Comparison of ENCODE assay signal across 2 cellular contexts in genomic region chr11:15199693-15200092, GRCh38.
TF ChIP-seq lines count a peak whose summit lies in the region.

No MANE protein-coding gene starts in this region.

TF ChIP-seq in liver, 16 proteins besides CTCF, POLR2A, EP300 and RAD21 (continued from another document):
- TF ChIP-seq RXRA (IDR thresholded peaks at IDR 0.05) (peak; percentile 90), HNF4G (IDR thresholded peaks at IDR 0.05) (peak; percentile 16), SP1 (IDR thresholded peaks at IDR 0.05) (peak; percentile 63), GABPA (IDR thresholded peaks at IDR 0.05 in 1 of 2, conservative IDR thresholded peaks at IDR 0.05 in 1 of 2) (no peak), FOXA1 (IDR thresholded peaks at IDR 0.05) (no peak), NR2F2 (IDR thresholded peaks at IDR 0.05) (peak; percentile 18), JUND (IDR thresholded peaks at IDR 0.05) (peak in 1 of 2 donors; percentile 65), FOXA2 (IDR thresholded peaks at IDR 0.05) (no peak)
- TF ChIP-seq, protein P1, sequence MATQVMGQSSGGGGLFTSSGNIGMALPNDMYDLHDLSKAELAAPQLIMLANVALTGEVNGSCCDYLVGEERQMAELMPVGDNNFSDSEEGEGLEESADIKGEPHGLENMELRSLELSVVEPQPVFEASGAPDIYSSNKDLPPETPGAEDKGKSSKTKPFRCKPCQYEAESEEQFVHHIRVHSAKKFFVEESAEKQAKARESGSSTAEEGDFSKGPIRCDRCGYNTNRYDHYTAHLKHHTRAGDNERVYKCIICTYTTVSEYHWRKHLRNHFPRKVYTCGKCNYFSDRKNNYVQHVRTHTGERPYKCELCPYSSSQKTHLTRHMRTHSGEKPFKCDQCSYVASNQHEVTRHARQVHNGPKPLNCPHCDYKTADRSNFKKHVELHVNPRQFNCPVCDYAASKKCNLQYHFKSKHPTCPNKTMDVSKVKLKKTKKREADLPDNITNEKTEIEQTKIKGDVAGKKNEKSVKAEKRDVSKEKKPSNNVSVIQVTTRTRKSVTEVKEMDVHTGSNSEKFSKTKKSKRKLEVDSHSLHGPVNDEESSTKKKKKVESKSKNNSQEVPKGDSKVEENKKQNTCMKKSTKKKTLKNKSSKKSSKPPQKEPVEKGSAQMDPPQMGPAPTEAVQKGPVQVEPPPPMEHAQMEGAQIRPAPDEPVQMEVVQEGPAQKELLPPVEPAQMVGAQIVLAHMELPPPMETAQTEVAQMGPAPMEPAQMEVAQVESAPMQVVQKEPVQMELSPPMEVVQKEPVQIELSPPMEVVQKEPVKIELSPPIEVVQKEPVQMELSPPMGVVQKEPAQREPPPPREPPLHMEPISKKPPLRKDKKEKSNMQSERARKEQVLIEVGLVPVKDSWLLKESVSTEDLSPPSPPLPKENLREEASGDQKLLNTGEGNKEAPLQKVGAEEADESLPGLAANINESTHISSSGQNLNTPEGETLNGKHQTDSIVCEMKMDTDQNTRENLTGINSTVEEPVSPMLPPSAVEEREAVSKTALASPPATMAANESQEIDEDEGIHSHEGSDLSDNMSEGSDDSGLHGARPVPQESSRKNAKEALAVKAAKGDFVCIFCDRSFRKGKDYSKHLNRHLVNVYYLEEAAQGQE (IDR thresholded peaks at IDR 0.05) = peak; percentile 41

TF ChIP-seq in HepG2, 621 proteins besides CTCF, POLR2A, EP300 and RAD21 (continued from another document):
- no peak for TF ChIP-seq ZNF251 (CRISPR knock-in tag; IDR thresholded peaks at IDR 0.05)
